ENCODE assay signal across 8 cellular contexts in the genomic region with DNA sequence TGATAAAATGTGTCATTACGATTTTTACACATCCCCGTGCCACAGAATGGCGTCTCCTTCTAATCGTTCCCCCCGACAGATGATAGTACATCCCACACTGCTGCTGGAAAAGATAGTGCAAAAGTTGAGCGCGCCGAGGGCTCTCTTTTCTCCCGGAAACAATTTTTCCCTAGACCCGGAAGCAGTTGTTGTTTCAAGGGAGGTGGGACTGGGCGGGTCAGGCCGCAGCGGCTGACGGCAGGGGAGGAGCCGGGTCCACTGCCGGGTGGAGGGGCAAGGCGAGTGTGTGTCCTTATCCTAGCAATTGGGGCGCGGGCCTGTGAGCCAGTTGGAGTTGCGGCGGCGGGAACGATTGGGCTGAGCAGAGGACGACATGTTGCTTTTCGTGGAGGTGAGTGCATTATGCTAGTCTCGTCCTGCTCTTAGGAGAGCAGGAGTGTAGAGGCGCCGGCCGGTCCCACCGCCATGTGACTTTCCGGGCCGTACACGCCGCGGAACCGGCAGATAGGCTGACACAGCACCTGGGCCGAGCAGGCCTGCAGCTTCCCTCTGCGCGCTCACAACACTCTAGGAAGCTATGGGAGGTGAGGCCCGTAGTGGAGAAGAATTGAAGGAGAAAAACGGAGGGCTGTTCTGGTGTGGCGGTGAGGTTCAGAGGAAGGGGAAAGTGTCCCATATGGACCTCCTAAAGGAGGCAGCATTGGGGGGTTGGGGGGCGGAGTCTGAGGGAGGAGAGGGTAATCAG. TPM values are rescaled to one million over a fixed set of nuclear protein-coding genes. Genes with fewer than 3 reads are reported as not detected.
DNase-seq lines count a peak whose midpoint lies in the region; ATAC-seq and TF ChIP-seq lines count a peak whose summit lies in the region.

A gene (plus strand): TSS at position 248 of the 745 bp plus-strand sequence. CDS start 126 bp downstream, at position 374.

- intact Hi-C loops in left ventricle myocardium inferior (cut with micrococcal nuclease) = no loop called here

- in situ Hi-C loops in GM13976 (cut with MboI; ENCODE audit: low sequenced_read_pairs, unreplicated experiment) = no loop called here

- H3K27me3 ChIP-seq in left ventricle myocardium inferior (ENCODE audit: low read depth) = peaks cover 4% of the 10 kb centered on the region

- peaks cover 4% of the 10 kb centered on the region for H3K36me3 Mint-ChIP-seq in T-helper 17 cell (ENCODE audit: low read depth)
- H3K36me3 Mint-ChIP-seq in progenitor cell of endocrine pancreas (ENCODE audit: insufficient read depth) = no peaks in the 10 kb centered on the region

- H3K4me3 Mint-ChIP-seq in T-helper 17 cell (peak within 1 kb of the TSS; percentile 99), progenitor cell of endocrine pancreas (ENCODE audit: low read depth) (peak within 1 kb of the TSS; percentile 98)

- DNase-seq in GM13976 (ENCODE audit: low spot score) (peak; percentile 94), NCI-H1694 treated with DMSO at 0.1 percent for 48 hours (lab: John Stamatoyannopoulos, UW) (peak; percentile 92), T-helper 17 cell (peak; percentile 77 to 82 (median 79)), amygdala (lab: John Stamatoyannopoulos, UW) (peak; percentile 33 to 95 (median 84)), left ventricle myocardium inferior (peak; percentile 89), progenitor cell of endocrine pancreas (ENCODE audit: low spot score, unreplicated experiment) (peak; percentile 80), ureter (ENCODE audit: low spot score) (peak; percentile 95)

- H3K4me1 Mint-ChIP-seq in T-helper 17 cell (peaks cover 24% of the 10 kb centered on the region), progenitor cell of endocrine pancreas (ENCODE audit: low read depth) (peaks cover 24% of the 10 kb centered on the region)

- H3K27ac Mint-ChIP-seq in T-helper 17 cell (peak within 1 kb of the TSS; percentile 96), progenitor cell of endocrine pancreas (peak within 1 kb of the TSS; percentile 98)

- H3K36me3 ChIP-seq in left ventricle myocardium inferior = no peaks in the 10 kb centered on the region

- H3K9me3 ChIP-seq in T-helper 17 cell (ENCODE audit: control insufficient read depth, low read length, poor library complexity, severe bottlenecking) (no peaks in the 10 kb centered on the region), left ventricle myocardium inferior (replicated peaks) (no peaks in the 10 kb centered on the region)

- H3K9me3 Mint-ChIP-seq in progenitor cell of endocrine pancreas (ENCODE audit: low read depth) = peaks cover 9% of the 10 kb centered on the region

- TF ChIP-seq CTCF in GM13976 (IDR thresholded peaks at IDR 0.05; ENCODE audit: borderline replicate concordance, control extremely low read depth, extremely low read depth, insufficient read depth, missing control alignments) (no peak), left ventricle myocardium inferior (IDR thresholded peaks at IDR 0.05; ENCODE audit: borderline replicate concordance) (no peak), progenitor cell of endocrine pancreas (IDR thresholded peaks at IDR 0.05; ENCODE audit: unreplicated experiment) (no peak)

- H3K4me1 ChIP-seq in left ventricle myocardium inferior = peaks cover 39% of the 10 kb centered on the region

- H3K4me3 ChIP-seq in left ventricle myocardium inferior = peak within 1 kb of the TSS; percentile 83

- H3K27me3 Mint-ChIP-seq in T-helper 17 cell = peaks cover 8% of the 10 kb centered on the region
- H3K27me3 Mint-ChIP-seq in progenitor cell of endocrine pancreas = no peaks in the 10 kb centered on the region

- H3K27ac ChIP-seq in left ventricle myocardium inferior (replicated peaks) = peak within 1 kb of the TSS; percentile 91

- ATAC-seq in HG02884 (IDR thresholded peaks at IDR 0.05; ENCODE audit: unreplicated experiment) = peak; percentile 88
- ATAC-seq in T-helper 17 cell = peak; percentile 95

RNA-seq across cellular contexts. Expression of the gene that starts here (rescaled TPM):
- 10 to 100 TPM; 22.3 to 33.8 TPM for total RNA-seq in T-helper 17 cell
- 69.0 TPM for total RNA-seq in left ventricle myocardium inferior
- 58.5 and 64.2 TPM in 2 replicates for total RNA-seq in progenitor cell of endocrine pancreas
- total RNA-seq in ureter = 94.3 TPM

Comparison
In these comparisons a context has a peak if more than half of its experiments do, and no peak if none do; other contexts are left out.
1. Peak in every context shown above with its lines: DNase-seq, ATAC-seq, H3K4me3 ChIP-seq and H3K27ac ChIP-seq.